Comparison of ENCODE assay signal across 10 cellular contexts in genomic region chr9:1018121-1018520, GRCh38. TPM values are rescaled to one million over a fixed set of nuclear protein-coding genes. Genes with fewer than 3 reads are reported as not detected.
DNase-seq lines count a peak whose midpoint lies in the region; ATAC-seq, FAIRE-seq and TF ChIP-seq lines count a peak whose summit lies in the region.
"Had no signal": no experiment of that assay in that cellular context is flagged by ENCODE, and none has a peak within 500 bp of the region (broad histone marks: within the 10 kb centered on the region; RNA-seq: fewer than 3 reads in every experiment).

No MANE protein-coding gene starts in this region.

- no peak for FAIRE-seq in RCC 7860 (lab: Jason Lieb, UNC)

- H3K9me3 Mint-ChIP-seq in activated naive CD8-positive, alpha-beta T cell treated with anti-CD3 and anti-CD28 coated beads for 36 hours, result no peaks in the 10 kb centered on the region
- peaks cover 0 to 20% (median 2%) of the 10 kb centered on the region in 11 donors for H3K9me3 Mint-ChIP-seq in naive thymus-derived CD4-positive, alpha-beta T cell

- H3K36me3 ChIP-seq in GM06990 (ENCODE audit: control insufficient read depth, insufficient read depth, low read length), result no peaks in the 10 kb centered on the region
- no peaks in the 10 kb centered on the region for H3K36me3 ChIP-seq in naive thymus-derived CD4-positive, alpha-beta T cell (ENCODE audit: control insufficient read depth in 2 of 3, insufficient read depth in 3 of 3, low read length in 3 of 3)
- H3K36me3 ChIP-seq: HAP-1 had no signal

- peaks cover 1% of the 10 kb centered on the region for H3K27me3 ChIP-seq in GM06990 (replicated peaks; ENCODE audit: control insufficient read depth, insufficient read depth, low read length)
- H3K27me3 ChIP-seq in naive thymus-derived CD4-positive, alpha-beta T cell (ENCODE audit: control insufficient read depth in 2 of 2, insufficient read depth in 2 of 2, low read length in 2 of 2), result no peaks in the 10 kb centered on the region

- peaks cover 37% of the 10 kb centered on the region for H3K27me3 Mint-ChIP-seq in activated naive CD8-positive, alpha-beta T cell treated with anti-CD3 and anti-CD28 coated beads for 36 hours
- H3K27me3 Mint-ChIP-seq in naive thymus-derived CD4-positive, alpha-beta T cell, result peaks cover 18 to 48% (median 30%) of the 10 kb centered on the region in 5 donors

- peak; percentile 48 for ATAC-seq in naive thymus-derived CD4-positive, alpha-beta T cell
- ATAC-seq in GM21737 (IDR thresholded peaks at IDR 0.05; ENCODE audit: unreplicated experiment), result no peak
- ATAC-seq in GM18520 (IDR thresholded peaks at IDR 0.05; ENCODE audit: unreplicated experiment), result no peak

- no peak overlapping the region for H3K27ac ChIP-seq in naive thymus-derived CD4-positive, alpha-beta T cell (ENCODE audit: low read depth, low read length)

- POLR2A ChIA-PET in naive thymus-derived CD4-positive, alpha-beta T cell (lab: Charles Lee), result no interaction called here

- intact Hi-C loops in naive thymus-derived CD4-positive, alpha-beta T cell (cut with micrococcal nuclease), result loop anchor here in 1 of 2 donors (2.0 kb wide), 1 partner anchor 383 kb away; no protein-coding TSS in a partner anchor

- H3K4me1 ChIP-seq in naive thymus-derived CD4-positive, alpha-beta T cell (ENCODE audit: control insufficient read depth in 2 of 2, insufficient read depth in 2 of 2, low read length in 2 of 2), result no peaks in the 10 kb centered on the region
- H3K4me1 ChIP-seq: HAP-1 had no signal

- no peak overlapping the region for H3K4me3 ChIP-seq in GM06990 (replicated peaks; ENCODE audit: low read depth, low read length)
- no peak overlapping the region for H3K4me3 ChIP-seq in naive thymus-derived CD4-positive, alpha-beta T cell (ENCODE audit: low read length)
- H3K4me3 ChIP-seq: HAP-1 had no signal

- CTCF ChIA-PET in naive thymus-derived CD4-positive, alpha-beta T cell (lab: Charles Lee), result no interaction called here

- peak; percentile 61 for TF ChIP-seq CTCF in GM06990 (IDR thresholded peaks at IDR 0.05; ENCODE audit: insufficient read depth, low read length, poor library complexity, severe bottlenecking)

- no peaks in the 10 kb centered on the region for H3K36me3 Mint-ChIP-seq in activated naive CD8-positive, alpha-beta T cell treated with anti-CD3 and anti-CD28 coated beads for 36 hours
- H3K36me3 Mint-ChIP-seq in naive thymus-derived CD4-positive, alpha-beta T cell, result peaks cover 0 to 4% (median 0%) of the 10 kb centered on the region in 5 donors
- H3K36me3 Mint-ChIP-seq: T-cell had no signal

- DNase-seq in GM06990 (ENCODE audit: extremely low read depth, insufficient read length) (no peak), Kasumi-1 (lab: John Stamatoyannopoulos, UW) (peak; percentile 44 to 49), RCC 7860 (ENCODE audit: low spot score) (no peak), COLO829 (ENCODE audit: low spot score) (no peak)
- peak; percentile 21 for DNase-seq in activated naive CD8-positive, alpha-beta T cell treated with anti-CD3 and anti-CD28 coated beads for 36 hours
- peak in 4 of 9 donors; percentile 14 to 22 (median 16) for DNase-seq in naive thymus-derived CD4-positive, alpha-beta T cell

- no peak overlapping the region for H3K4me3 Mint-ChIP-seq in activated naive CD8-positive, alpha-beta T cell treated with anti-CD3 and anti-CD28 coated beads for 36 hours
- H3K4me3 Mint-ChIP-seq in naive thymus-derived CD4-positive, alpha-beta T cell, result no peak overlapping the region
- H3K4me3 Mint-ChIP-seq: T-cell had no signal

- no peaks in the 10 kb centered on the region for H3K4me1 Mint-ChIP-seq in activated naive CD8-positive, alpha-beta T cell treated with anti-CD3 and anti-CD28 coated beads for 36 hours
- H3K4me1 Mint-ChIP-seq in naive thymus-derived CD4-positive, alpha-beta T cell, result peaks cover 0 to 5% (median 0%) of the 10 kb centered on the region in 7 donors

- peaks cover 0 to 4% (median 0%) of the 10 kb centered on the region in 3 experiments for H3K9me3 ChIP-seq in naive thymus-derived CD4-positive, alpha-beta T cell (ENCODE audit: control insufficient read depth in 2 of 3, low read length in 3 of 3)
- H3K9me3 ChIP-seq: HAP-1 had no signal

- H3K27ac Mint-ChIP-seq in activated naive CD8-positive, alpha-beta T cell treated with anti-CD3 and anti-CD28 coated beads for 36 hours, result no peak overlapping the region
- H3K27ac Mint-ChIP-seq in naive thymus-derived CD4-positive, alpha-beta T cell, result no peak overlapping the region
- H3K27ac Mint-ChIP-seq: T-cell had no signal

RNA-seq across cellular contexts. Expression of gene DMRT2, which starts 32.0 kb away (rescaled TPM):
- not detected for total RNA-seq in activated naive CD8-positive, alpha-beta T cell treated with anti-CD3 and anti-CD28 coated beads for 36 hours
- total RNA-seq in naive thymus-derived CD4-positive, alpha-beta T cell, result under 1 TPM in 1 of 5 experiments, not detected in 4; 0.44 TPM
- polyA plus RNA-seq in naive thymus-derived CD4-positive, alpha-beta T cell, result not detected
- total RNA-seq: T-cell had no signal

RNA-seq across cellular contexts. Expression of gene DMRT3, which starts 41.7 kb away (rescaled TPM):
- total RNA-seq in activated naive CD8-positive, alpha-beta T cell treated with anti-CD3 and anti-CD28 coated beads for 36 hours, result not detected
- not detected for total RNA-seq in naive thymus-derived CD4-positive, alpha-beta T cell
- polyA plus RNA-seq in naive thymus-derived CD4-positive, alpha-beta T cell, result not detected
- total RNA-seq: T-cell had no signal

Comparison
In these comparisons a context has a peak if more than half of its experiments do, and no peak if none do; other contexts are left out.
1. DNase-seq: peak in Kasumi-1 (2 of 2) and activated naive CD8-positive, alpha-beta T cell treated with anti-CD3 and anti-CD28 coated beads for 36 hours (single experiment); none in GM06990 (single experiment), RCC 7860 (single experiment) and COLO829 (single experiment).